In the genomic region with DNA sequence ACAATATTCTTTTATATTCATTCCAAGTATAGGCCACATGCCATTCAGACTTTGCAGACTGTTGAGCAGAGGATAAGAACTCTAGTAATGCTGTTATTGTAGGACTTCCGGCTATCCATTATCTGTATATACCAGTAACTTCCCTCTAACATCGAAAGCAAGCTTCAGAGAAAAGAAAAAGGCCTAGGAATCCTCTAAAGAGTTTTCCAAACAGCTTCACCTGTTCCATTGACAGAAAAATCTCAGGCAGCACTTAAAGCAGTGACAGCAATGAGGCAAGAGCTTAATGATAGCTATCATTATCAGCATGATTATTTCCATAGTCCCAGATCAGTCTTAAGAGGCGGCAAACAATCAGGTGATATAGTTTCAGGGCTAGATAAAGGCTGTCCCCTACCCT, we compare ENCODE assay signal across 10 cellular contexts. TPM values are rescaled to one million over a fixed set of nuclear protein-coding genes. Genes with fewer than 3 reads are reported as not detected.
DNase-seq lines count a peak whose midpoint lies in the region; ATAC-seq and TF ChIP-seq lines count a peak whose summit lies in the region.
"Had no signal": no experiment of that assay in that cellular context is flagged by ENCODE, and none has a peak within 500 bp of the region (broad histone marks: within the 10 kb centered on the region; RNA-seq: fewer than 3 reads in every experiment).

No MANE protein-coding gene starts in this region.

- DNase-seq in CD4-positive, alpha-beta memory T cell = no peak
- DNase-seq in KG1 (lab: John Stamatoyannopoulos, UW) (peak; percentile 16), neural crest cell (ENCODE audit: low read depth, low spot score) (no peak), UCSD-AML1 (lab: John Stamatoyannopoulos, UW; ENCODE audit: unreplicated experiment) (no peak), LoVo (ENCODE audit: low spot score) (no peak)
- DNase-seq in central memory CD8-positive, alpha-beta T cell (ENCODE audit: low spot score in 2 of 2) = no peak
- DNase-seq: DND-41, pancreas had no signal

- H3K4me1 ChIP-seq in CD4-positive, alpha-beta memory T cell (ENCODE audit: insufficient read depth, low read length) = peaks cover 21% of the 10 kb centered on the region

- H3K9me3 Mint-ChIP-seq in CD4-positive, alpha-beta memory T cell = peaks cover 0 to 7% (median 0%) of the 10 kb centered on the region in 8 donors
- no peaks in the 10 kb centered on the region for H3K9me3 Mint-ChIP-seq in central memory CD8-positive, alpha-beta T cell
- H3K9me3 Mint-ChIP-seq in neural crest cell = peaks cover 2% of the 10 kb centered on the region
- peaks cover 3% of the 10 kb centered on the region for H3K9me3 Mint-ChIP-seq in stimulated activated memory B cell treated with anti-CD40 and anti-IgM and Interleukin-4, amounts not matched to agents 10 μg/mL and 1 μg/mL and 100 μg/mL, for 72 hours

- H3K4me3 ChIP-seq in CD4-positive, alpha-beta memory T cell (ENCODE audit: low read length in 2 of 2) = no peak overlapping the region

- H3K9me3 ChIP-seq in CD4-positive, alpha-beta memory T cell (ENCODE audit: control insufficient read depth in 1 of 2, low read length in 2 of 2) = no peaks in the 10 kb centered on the region
- H3K9me3 ChIP-seq: pancreas had no signal

- intact Hi-C loops in CD4-positive, alpha-beta memory T cell (cut with micrococcal nuclease) = no loop called here

- CTCF ChIA-PET in CD4-positive, alpha-beta memory T cell (lab: Charles Lee; ENCODE audit: partially characterized antibody) = interaction anchor here (1.1 to 1.2 kb wide), 2 partner anchors 8 to 18 kb away, joined by 3 to 4 read pairs; no protein-coding TSS in a partner anchor

- no peak for TF ChIP-seq CTCF in neural crest cell (conservative IDR thresholded peaks at IDR 0.05)

- peaks cover 2 to 11% of the 10 kb centered on the region in 2 donors for H3K27me3 Mint-ChIP-seq in CD4-positive, alpha-beta memory T cell
- peaks cover 11% of the 10 kb centered on the region for H3K27me3 Mint-ChIP-seq in central memory CD8-positive, alpha-beta T cell
- H3K27me3 Mint-ChIP-seq in neural crest cell (ENCODE audit: low read depth) = peaks cover 9% of the 10 kb centered on the region
- H3K27me3 Mint-ChIP-seq in stimulated activated memory B cell treated with anti-CD40 and anti-IgM and Interleukin-4, amounts not matched to agents 10 μg/mL and 1 μg/mL and 100 μg/mL, for 72 hours = peaks cover 40% of the 10 kb centered on the region

- peak overlapping the region in 5 of 7 donors; percentile 2 to 80 (median 30) for H3K27ac Mint-ChIP-seq in CD4-positive, alpha-beta memory T cell
- H3K27ac Mint-ChIP-seq in central memory CD8-positive, alpha-beta T cell (ENCODE audit: low read depth) = peak overlapping the region; percentile 64
- H3K27ac Mint-ChIP-seq in neural crest cell (ENCODE audit: unreplicated experiment) = no peak overlapping the region
- H3K27ac Mint-ChIP-seq in stimulated activated memory B cell treated with anti-CD40 and anti-IgM and Interleukin-4, amounts not matched to agents 10 μg/mL and 1 μg/mL and 100 μg/mL, for 72 hours = no peak overlapping the region

- H3K27me3 ChIP-seq in CD4-positive, alpha-beta memory T cell (ENCODE audit: insufficient read depth, low read length) = no peaks in the 10 kb centered on the region
- H3K27me3 ChIP-seq: pancreas had no signal

- no peak for ATAC-seq in central memory CD8-positive, alpha-beta T cell (replicated peaks; ENCODE audit: extremely low read depth, poor library complexity, severe bottlenecking)
- ATAC-seq in stimulated activated memory B cell treated with anti-CD40 and anti-IgM and Interleukin-4, amounts not matched to agents 10 μg/mL and 1 μg/mL and 100 μg/mL, for 72 hours = no peak
- ATAC-seq in GM21576 (IDR thresholded peaks at IDR 0.05; ENCODE audit: unreplicated experiment) = no peak
- ATAC-seq: pancreas had no signal

- POLR2A ChIA-PET in CD4-positive, alpha-beta memory T cell (lab: Charles Lee; ENCODE audit: partially characterized antibody) = interaction anchor here (0.7 kb wide), 1 partner anchor 9 kb away, joined by 4 read pairs; no protein-coding TSS in a partner anchor

- no peaks in the 10 kb centered on the region for H3K36me3 ChIP-seq in CD4-positive, alpha-beta memory T cell (ENCODE audit: insufficient read depth, low read length)
- H3K36me3 ChIP-seq: pancreas had no signal

- peak overlapping the region in 6 of 8 donors; percentile 5 to 96 (median 95) for H3K4me3 Mint-ChIP-seq in CD4-positive, alpha-beta memory T cell
- H3K4me3 Mint-ChIP-seq in central memory CD8-positive, alpha-beta T cell = peak overlapping the region; percentile 91
- peak overlapping the region; percentile 97 for H3K4me3 Mint-ChIP-seq in neural crest cell
- H3K4me3 Mint-ChIP-seq in stimulated activated memory B cell treated with anti-CD40 and anti-IgM and Interleukin-4, amounts not matched to agents 10 μg/mL and 1 μg/mL and 100 μg/mL, for 72 hours = no peak overlapping the region

- H3K27ac ChIP-seq in CD4-positive, alpha-beta memory T cell (ENCODE audit: low read depth, low read length) = no peak overlapping the region

- peaks cover 15 to 39% (median 27%) of the 10 kb centered on the region in 4 donors for H3K4me1 Mint-ChIP-seq in CD4-positive, alpha-beta memory T cell
- H3K4me1 Mint-ChIP-seq in central memory CD8-positive, alpha-beta T cell = peaks cover 36% of the 10 kb centered on the region
- H3K4me1 Mint-ChIP-seq in neural crest cell = peaks cover 30% of the 10 kb centered on the region
- peaks cover 14% of the 10 kb centered on the region for H3K4me1 Mint-ChIP-seq in stimulated activated memory B cell treated with anti-CD40 and anti-IgM and Interleukin-4, amounts not matched to agents 10 μg/mL and 1 μg/mL and 100 μg/mL, for 72 hours

- H3K36me3 Mint-ChIP-seq in CD4-positive, alpha-beta memory T cell = peaks cover 0 to 7% of the 10 kb centered on the region in 2 donors
- peaks cover 5% of the 10 kb centered on the region for H3K36me3 Mint-ChIP-seq in central memory CD8-positive, alpha-beta T cell (ENCODE audit: insufficient read depth)
- no peaks in the 10 kb centered on the region for H3K36me3 Mint-ChIP-seq in neural crest cell (ENCODE audit: low read depth)
- no peaks in the 10 kb centered on the region for H3K36me3 Mint-ChIP-seq in stimulated activated memory B cell treated with anti-CD40 and anti-IgM and Interleukin-4, amounts not matched to agents 10 μg/mL and 1 μg/mL and 100 μg/mL, for 72 hours

RNA-seq across cellular contexts. Expression of gene CPNE8, which starts 1.8 kb away (rescaled TPM):
- 1 to 10 TPM; 3.4 to 5.1 TPM for total RNA-seq in CD4-positive, alpha-beta memory T cell
- polyA plus RNA-seq in CD4-positive, alpha-beta memory T cell = 1 to 10 TPM; 1.2 to 2.3 TPM
- 7.0 and 8.8 TPM in 2 replicates for total RNA-seq in neural crest cell

Comparison
In these comparisons a context has a peak if more than half of its experiments do, and no peak if none do; other contexts are left out.
1. H3K27ac Mint-ChIP-seq: peak in CD4-positive, alpha-beta memory T cell (5 of 7) and central memory CD8-positive, alpha-beta T cell (single experiment); none in neural crest cell (single experiment) and stimulated activated memory B cell treated with anti-CD40 and anti-IgM and Interleukin-4, amounts not matched to agents 10 μg/mL and 1 μg/mL and 100 μg/mL, for 72 hours (single experiment).